In the genomic region with DNA sequence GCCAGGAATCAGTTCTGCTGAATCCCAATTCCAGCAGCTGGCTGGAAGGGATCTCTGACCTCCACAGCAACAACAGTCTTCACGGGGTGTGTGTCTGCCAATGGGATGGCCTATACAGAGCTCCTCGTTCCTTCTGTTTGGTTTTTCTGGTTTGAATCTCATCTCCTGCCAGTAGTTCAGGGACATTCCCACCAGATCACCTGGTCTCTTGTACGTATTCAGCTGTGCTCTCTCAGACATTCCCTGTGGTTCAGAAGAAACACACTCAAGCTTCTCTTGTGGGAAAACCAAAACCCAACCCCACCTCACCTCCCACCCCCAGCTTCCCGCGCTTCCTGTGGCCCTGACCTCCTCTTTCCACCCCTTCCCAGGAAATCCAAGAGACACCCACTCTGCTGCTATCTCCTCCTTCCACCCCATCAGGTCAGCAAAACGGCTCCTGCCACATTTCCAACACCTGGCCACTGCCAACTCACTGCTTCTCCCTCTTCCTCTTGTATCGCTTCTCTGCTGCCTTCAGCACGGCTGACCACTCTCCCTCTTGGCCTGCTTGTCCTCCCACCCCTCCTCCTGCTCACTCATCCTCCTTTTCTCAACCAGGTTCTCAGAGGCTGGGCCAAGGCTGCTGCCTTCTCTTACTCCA, we compare ENCODE assay signal across 10 cellular contexts.
A peak's percentile ranks its signal among the peaks of the same experiment; 100 is the strongest.
DNase-seq lines count a peak whose midpoint lies in the region; ATAC-seq and TF ChIP-seq lines count a peak whose summit lies in the region.
"Had no signal": no experiment of that assay in that cellular context is flagged by ENCODE, and none has a peak within 500 bp of the region (broad histone marks: within the 10 kb centered on the region; RNA-seq: fewer than 3 reads in every experiment).

No MANE protein-coding gene starts in this region.

- H3K27me3 ChIP-seq in esophagus muscularis mucosa (no peaks in the 10 kb centered on the region), spleen (replicated peaks in 1 of 7) (no peaks in the 10 kb centered on the region)
- H3K27me3 ChIP-seq: SJSA1 had no signal

- H3K4me3 ChIP-seq in esophagus muscularis mucosa (no peak overlapping the region), spleen (no peak overlapping the region)
- H3K4me3 ChIP-seq: GM23248, SJSA1 had no signal

- TF ChIP-seq POLR2A in esophagus muscularis mucosa (IDR thresholded peaks at IDR 0.05; ENCODE audit: low read depth), result no peak
- TF ChIP-seq POLR2A in spleen (IDR thresholded peaks at IDR 0.05), result no peak

- peak overlapping the region; percentile 14 to 65 (median 48) for H3K27ac ChIP-seq in esophagus muscularis mucosa (replicated peaks in 1 of 4)
- peak overlapping the region in 7 of 8 donors; percentile 2 to 62 (median 44) for H3K27ac ChIP-seq in spleen
- H3K27ac ChIP-seq: GM23248, SJSA1 had no signal

- H3K36me3 ChIP-seq in esophagus muscularis mucosa (peaks cover 0 to 28% (median 23%) of the 10 kb centered on the region in 4 donors), spleen (peaks cover 0 to 41% (median 10%) of the 10 kb centered on the region in 6 donors)

- DNase-seq in esophagus muscularis mucosa (ENCODE audit: extremely low spot score), result no peak
- no peak for DNase-seq in spleen
- DNase-seq in NCI-H69 (lab: John Stamatoyannopoulos, UW), result no peak
- no peak for DNase-seq in effector CD8-positive, alpha-beta T cell (lab: John Stamatoyannopoulos, UW)
- DNase-seq in NCI-H446 treated with DMSO at 0.1 percent for 48 hours (lab: John Stamatoyannopoulos, UW), result no peak
- no peak for DNase-seq in DMS114 treated with DMSO at 0.1 percent for 48 hours (lab: John Stamatoyannopoulos, UW; ENCODE audit: unreplicated experiment)
- DNase-seq: GM23248 had no signal

- peaks cover 0 to 27% (median 24%) of the 10 kb centered on the region in 4 donors for H3K4me1 ChIP-seq in esophagus muscularis mucosa
- H3K4me1 ChIP-seq in spleen, result peaks cover 11 to 71% (median 35%) of the 10 kb centered on the region in 6 donors

- WGBS in esophagus muscularis mucosa, result 46% methylated on average over 8 of the region's 8 CpGs
- WGBS in spleen, 5 donors, result 50 to 69% (median 57%) methylated on average over 8 of the region's 8 CpGs

- TF ChIP-seq CTCF in esophagus muscularis mucosa (IDR thresholded peaks at IDR 0.05) (no peak), spleen (IDR thresholded peaks at IDR 0.05 in 8 of 11, conservative IDR thresholded peaks at IDR 0.05 in 3 of 11) (no peak)

- no peak for TF ChIP-seq EP300 in esophagus muscularis mucosa (IDR thresholded peaks at IDR 0.05)

- ATAC-seq in GM19452 (IDR thresholded peaks at IDR 0.05; ENCODE audit: unreplicated experiment) (peak; percentile 12), HG03432 (IDR thresholded peaks at IDR 0.05; ENCODE audit: unreplicated experiment) (peak; percentile 39)

- peaks cover 0 to 5% (median 0%) of the 10 kb centered on the region in 4 donors for H3K9me3 ChIP-seq in esophagus muscularis mucosa
- H3K9me3 ChIP-seq in spleen, result peaks cover 0 to 9% (median 2%) of the 10 kb centered on the region in 8 donors

- intact Hi-C loops in esophagus muscularis mucosa (cut with DNase I) (no loop called here), spleen (cut with DNase I; ENCODE audit: low total_unique reads) (no loop called here)
